23 cellular contexts compared by ENCODE assay signal in genomic region chr1:8354038-8354437, GRCh38. TPM values are rescaled to one million over a fixed set of nuclear protein-coding genes. Genes with fewer than 3 reads are reported as not detected.
DNase-seq lines count a peak whose midpoint lies in the region; ATAC-seq and TF ChIP-seq lines count a peak whose summit lies in the region.
"Had no signal": no experiment of that assay in that cellular context is flagged by ENCODE, and none has a peak within 500 bp of the region (broad histone marks: within the 10 kb centered on the region; RNA-seq: fewer than 3 reads in every experiment).

No MANE protein-coding gene starts in this region.

- H4K20me1 ChIP-seq in PC-9 (ENCODE audit: insufficient read depth), result no peaks in the 10 kb centered on the region

- H2AFZ ChIP-seq in PC-9, result no peak overlapping the region

- H3K27me3 ChIP-seq in gastroesophageal sphincter (no peaks in the 10 kb centered on the region), skeletal muscle satellite cell (ENCODE audit: control insufficient read depth, insufficient read depth, low read length) (no peaks in the 10 kb centered on the region), PC-9 (ENCODE audit: insufficient read depth, low read depth) (no peaks in the 10 kb centered on the region)
- H3K27me3 ChIP-seq: neutrophil had no signal

- H3K9ac ChIP-seq in skeletal muscle satellite cell (ENCODE audit: low read depth, low read length), result peak overlapping the region; percentile 3

- H3K27ac ChIP-seq in RWPE1, result peak overlapping the region; percentile 61
- H3K27ac ChIP-seq in gastroesophageal sphincter, result peak overlapping the region in 3 of 4 donors; percentile 76 to 94 (median 92)
- no peak overlapping the region for H3K27ac ChIP-seq in PC-9

- H3K36me3 ChIP-seq in gastroesophageal sphincter (peaks cover 0 to 71% of the 10 kb centered on the region in 2 donors), skeletal muscle satellite cell (ENCODE audit: insufficient read depth, low read length) (peaks cover 67% of the 10 kb centered on the region), PC-9 (ENCODE audit: low read depth) (no peaks in the 10 kb centered on the region)

- no peak for TF ChIP-seq POLR2A in gastroesophageal sphincter (IDR thresholded peaks at IDR 0.05)

- TF ChIP-seq EP300 in gastroesophageal sphincter (IDR thresholded peaks at IDR 0.05), result no peak

- H3K4me2 ChIP-seq in skeletal muscle satellite cell (ENCODE audit: low read length) (no peak overlapping the region), PC-9 (no peak overlapping the region)
- H3K4me2 ChIP-seq: smooth muscle cell had no signal

- H3K9me2 ChIP-seq in PC-9 (ENCODE audit: insufficient read depth), result no peaks in the 10 kb centered on the region

- ATAC-seq in gastroesophageal sphincter (no peak), GM19023 (IDR thresholded peaks at IDR 0.05; ENCODE audit: unreplicated experiment) (no peak), HG02884 (IDR thresholded peaks at IDR 0.05; ENCODE audit: unreplicated experiment) (no peak)
- ATAC-seq: stimulated activated memory B cell treated with anti-CD40 and anti-IgM and Interleukin-4, amounts not matched to agents 10 μg/mL and 1 μg/mL and 100 μg/mL, for 72 hours had no signal

- POLR2A ChIA-PET in RWPE1 (lab: Yijun Ruan, JAX; ENCODE audit: low non-redundant PET), result no interaction called here
- POLR2A ChIA-PET in PC-9 (lab: Charles Lee; ENCODE audit: unreplicated experiment), result no interaction called here

- DNase-seq in G401 (ENCODE audit: low spot score), result peak; percentile 55
- no peak for DNase-seq in RWPE1 (ENCODE audit: low spot score)
- DNase-seq in T-helper 2 cell, result no peak
- no peak for DNase-seq in PC-9
- DNase-seq: activated CD4-positive, alpha-beta memory T cell treated with anti-CD3 and anti-CD28 coated beads, Interleukin-2, amount 10 ng/mL, durations not matched to agents 7 days and 5 days; activated naive CD4-positive, alpha-beta T cell; amniotic stem cell; cortex of kidney; Karpas-422; mammary epithelial cell; NCI-H187; NCI-H2227 treated with DMSO at 0.1 percent for 48 hours; NCI-H69; stimulated activated CD4-positive, alpha-beta T cell treated with anti-CD3 and anti-CD28 coated beads, Interleukin-2, amount 100 ng/mL, for 48 hours; T1000 had no signal

- BruUV-seq in PC-9 (replicated peaks; lab: Mats Ljungman, UMichigan), result no TSS peak

- intact Hi-C loops in PC-9 (cut with micrococcal nuclease; ENCODE audit: unreplicated experiment), result no loop called here

- WGBS in gastroesophageal sphincter (ENCODE audit: low coverage in 1 of 2), 2 donors, result 58 to 83% methylated on average over 5 to 8 of the region's 8 CpGs

- in situ Hi-C loops in G401 (cut with HindIII; ENCODE audit: low sequenced_read_pairs), result no loop called here

- H3K9me3 ChIP-seq in gastroesophageal sphincter (no peaks in the 10 kb centered on the region), skeletal muscle satellite cell (replicated peaks; ENCODE audit: low read length) (no peaks in the 10 kb centered on the region), PC-9 (ENCODE audit: insufficient read depth, low read depth) (no peaks in the 10 kb centered on the region)
- H3K9me3 ChIP-seq: HAP-1, neutrophil had no signal

- H3F3A ChIP-seq in PC-9 (ENCODE audit: insufficient read depth, low read depth), result no peaks in the 10 kb centered on the region

- no peak overlapping the region for H3K4me3 ChIP-seq in gastroesophageal sphincter
- H3K4me3 ChIP-seq in skeletal muscle satellite cell (ENCODE audit: low read length), result no peak overlapping the region
- H3K4me3 ChIP-seq in PC-9, result no peak overlapping the region
- H3K4me3 ChIP-seq: HAP-1, smooth muscle cell had no signal

- no peaks in the 10 kb centered on the region for H3K79me2 ChIP-seq in PC-9 (ENCODE audit: low read depth)

- no peak for TF ChIP-seq CTCF in RWPE1 (conservative IDR thresholded peaks at IDR 0.05; ENCODE audit: low read depth)
- TF ChIP-seq CTCF in gastroesophageal sphincter (IDR thresholded peaks at IDR 0.05), result no peak
- TF ChIP-seq CTCF in PC-9 (conservative IDR thresholded peaks at IDR 0.05), result no peak

- H3K4me1 ChIP-seq in gastroesophageal sphincter (peaks cover 0 to 94% (median 18%) of the 10 kb centered on the region in 3 donors), skeletal muscle satellite cell (ENCODE audit: control insufficient read depth, insufficient read depth, low read length) (peaks cover 21% of the 10 kb centered on the region), PC-9 (replicated peaks; ENCODE audit: insufficient read depth) (no peaks in the 10 kb centered on the region)
- H3K4me1 ChIP-seq: HAP-1 had no signal

- CTCF ChIA-PET in RWPE1 (lab: Yijun Ruan, JAX) (no interaction called here), PC-9 (lab: Charles Lee) (no interaction called here)

RNA-seq across cellular contexts. Expression of gene SLC45A1, which starts 36.1 kb away (rescaled TPM):
- total RNA-seq in G401 (2014; rRNA removed; shearing (Covaris generic)), result 3.6 and 9.5 TPM in 2 replicates
- 1 to 10 TPM; 5.8 to 9.8 (median 6.7) TPM for total RNA-seq in gastroesophageal sphincter
- total RNA-seq in skeletal muscle satellite cell (2012; rRNA removed), result 1.0 and 4.8 TPM in 2 replicates
- total RNA-seq in PC-9 (2021), result 0.20 TPM in 1 of 2 replicates, not detected in the other
